22 cellular contexts compared by ENCODE assay signal in the genomic region with DNA sequence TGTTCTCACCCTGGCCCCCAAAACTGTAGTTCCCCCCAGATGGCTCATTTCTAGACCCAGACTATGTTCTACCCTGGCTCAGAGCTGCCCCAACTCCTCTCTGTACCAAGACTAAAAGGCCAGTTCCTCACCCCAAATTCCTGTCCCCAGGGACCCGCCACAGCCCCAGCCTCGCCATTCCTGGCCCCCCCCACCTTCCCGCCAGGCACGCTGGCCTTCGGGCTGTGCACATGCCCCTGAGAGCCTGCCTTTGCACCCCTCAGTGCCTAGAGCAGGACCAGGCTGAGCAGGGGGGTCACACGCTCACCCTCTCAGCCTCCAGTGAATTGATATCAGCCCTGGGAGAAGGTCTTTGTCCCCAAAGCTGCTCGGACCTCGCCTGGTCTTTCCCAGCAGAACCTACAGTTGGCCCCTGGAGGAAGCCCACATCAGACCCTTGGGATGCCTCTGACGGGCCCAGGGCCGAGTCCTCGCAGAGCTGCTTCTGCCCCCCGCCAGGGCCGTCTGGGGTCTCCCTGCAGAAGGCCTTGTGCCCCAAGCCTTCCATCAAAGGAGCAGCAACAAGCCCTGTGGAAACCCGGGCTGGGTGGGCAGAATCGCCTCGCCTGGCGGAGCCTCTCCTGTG. TPM values are rescaled to one million over a fixed set of nuclear protein-coding genes. Genes with fewer than 3 reads are reported as not detected.
DNase-seq lines count a peak whose midpoint lies in the region; ATAC-seq and TF ChIP-seq lines count a peak whose summit lies in the region.
"Had no signal": no experiment of that assay in that cellular context is flagged by ENCODE, and none has a peak within 500 bp of the region (broad histone marks: within the 10 kb centered on the region; RNA-seq: fewer than 3 reads in every experiment).

No MANE protein-coding gene starts in this region.

- WGBS in H9 (ENCODE audit: extremely low coverage, insufficient read length, low lambda C conversion rate): no CpG with 5 or more reads among the region's 17 CpGs

- no peak overlapping the region for H3K4ac ChIP-seq in H9 (ENCODE audit: low read depth, low read length)

- no peak overlapping the region for H2BK5ac ChIP-seq in H9 (ENCODE audit: insufficient read length, low read length)

- ATAC-seq in activated naive CD4-positive, alpha-beta T cell treated with anti-CD3 and anti-CD28 coated beads, Interleukin-2, amount 50 U/mL, for 72 hours: no peak
- ATAC-seq in stimulated activated effector memory CD8-positive, alpha-beta T cell treated with anti-CD3 and anti-CD28 coated beads, Interleukin-12 subunit alpha, Interleukin-12 subunit beta, amount 100 ng/mL, for 72 hours: no peak
- ATAC-seq in HG03354 (IDR thresholded peaks at IDR 0.05; ENCODE audit: poor library complexity, severe bottlenecking, unreplicated experiment): no peak

- no peaks in the 10 kb centered on the region for H3K79me1 ChIP-seq in H9 (ENCODE audit: insufficient read depth, low read depth, low read length, poor library complexity, severe bottlenecking)

- H3K9me3 Mint-ChIP-seq in activated naive CD4-positive, alpha-beta T cell treated with anti-CD3 and anti-CD28 coated beads, Interleukin-2, amount 50 U/mL, for 72 hours: no peaks in the 10 kb centered on the region
- no peaks in the 10 kb centered on the region for H3K9me3 Mint-ChIP-seq in activated naive CD4-positive, alpha-beta T cell treated with anti-CD3 and anti-CD28 coated beads for 36 hours
- no peaks in the 10 kb centered on the region for H3K9me3 Mint-ChIP-seq in H9
- H3K9me3 Mint-ChIP-seq in stimulated activated effector memory CD8-positive, alpha-beta T cell treated with anti-CD3 and anti-CD28 coated beads, Interleukin-12 subunit alpha, Interleukin-12 subunit beta, amount 100 ng/mL, for 72 hours: no peaks in the 10 kb centered on the region
- H3K9me3 Mint-ChIP-seq: IgD-negative memory B cell had no signal

- H3K36me3 Mint-ChIP-seq in activated naive CD4-positive, alpha-beta T cell treated with anti-CD3 and anti-CD28 coated beads, Interleukin-2, amount 50 U/mL, for 72 hours: no peaks in the 10 kb centered on the region
- no peaks in the 10 kb centered on the region for H3K36me3 Mint-ChIP-seq in activated naive CD4-positive, alpha-beta T cell treated with anti-CD3 and anti-CD28 coated beads for 36 hours (ENCODE audit: low read depth)
- H3K36me3 Mint-ChIP-seq in H9 (ENCODE audit: insufficient read depth in 1 of 3, low read depth in 3 of 3): no peaks in the 10 kb centered on the region
- no peaks in the 10 kb centered on the region for H3K36me3 Mint-ChIP-seq in stimulated activated effector memory CD8-positive, alpha-beta T cell treated with anti-CD3 and anti-CD28 coated beads, Interleukin-12 subunit alpha, Interleukin-12 subunit beta, amount 100 ng/mL, for 72 hours
- H3K36me3 Mint-ChIP-seq: IgD-negative memory B cell had no signal

- H3K9me2 ChIP-seq in OCI-LY7 (ENCODE audit: insufficient read depth, low read length): no peaks in the 10 kb centered on the region

- H3K79me2 ChIP-seq in H9 (ENCODE audit: insufficient read depth, low read length): no peaks in the 10 kb centered on the region
- no peaks in the 10 kb centered on the region for H3K79me2 ChIP-seq in OCI-LY7 (ENCODE audit: insufficient read depth, low read depth, low read length)

- H3K27me3 Mint-ChIP-seq in activated naive CD4-positive, alpha-beta T cell treated with anti-CD3 and anti-CD28 coated beads for 36 hours (ENCODE audit: low read depth): no peaks in the 10 kb centered on the region
- peaks cover 34% of the 10 kb centered on the region for H3K27me3 Mint-ChIP-seq in H9 (ENCODE audit: low read depth)

- no peak overlapping the region for H2BK20ac ChIP-seq in H9 (ENCODE audit: low read depth, low read length, poor library complexity, severe bottlenecking)

- no peak overlapping the region for H2AK5ac ChIP-seq in H9 (ENCODE audit: insufficient read length, low read length)

- no peak overlapping the region for H3K4me3 Mint-ChIP-seq in activated naive CD4-positive, alpha-beta T cell treated with anti-CD3 and anti-CD28 coated beads for 36 hours
- no peak overlapping the region for H3K4me3 Mint-ChIP-seq in H9
- no peak overlapping the region for H3K4me3 Mint-ChIP-seq in stimulated activated effector memory CD8-positive, alpha-beta T cell treated with anti-CD3 and anti-CD28 coated beads, Interleukin-12 subunit alpha, Interleukin-12 subunit beta, amount 100 ng/mL, for 72 hours
- H3K4me3 Mint-ChIP-seq: IgD-negative memory B cell had no signal

- no peak overlapping the region for H3T11ph ChIP-seq in H9 (ENCODE audit: low read length)

- H2AFZ ChIP-seq in H9 (ENCODE audit: low read length) (no peak overlapping the region), OCI-LY7 (ENCODE audit: low read length) (no peak overlapping the region)

- H3K27ac ChIP-seq in H9 (ENCODE audit: insufficient read length, low read depth, low read length) (no peak overlapping the region), colonic mucosa (no peak overlapping the region), OCI-LY7 (ENCODE audit: low read depth, low read length, poor library complexity, severe bottlenecking) (no peak overlapping the region)
- H3K27ac ChIP-seq: 22Rv1, SJSA1 had no signal

- H3K23me2 ChIP-seq in H9 (ENCODE audit: insufficient read length, low read depth, low read length, poor library complexity, severe bottlenecking): no peaks in the 10 kb centered on the region

- no TSS peak for BruUV-seq in OCI-LY7 (replicated peaks; lab: Mats Ljungman, UMichigan)

- intact Hi-C loops in activated naive CD4-positive, alpha-beta T cell treated with anti-CD3 and anti-CD28 coated beads for 36 hours (cut with micrococcal nuclease): no loop called here
- intact Hi-C loops in colonic mucosa (cut with DNase I) (no loop called here), OCI-LY7 (cut with micrococcal nuclease; ENCODE audit: unreplicated experiment) (no loop called here)

- no peak overlapping the region for H2BK15ac ChIP-seq in H9 (ENCODE audit: low read depth, low read length)

- no peak overlapping the region for H4K5ac ChIP-seq in H9 (ENCODE audit: insufficient read length, low read depth, low read length)

- CTCF ChIA-PET in activated naive CD4-positive, alpha-beta T cell treated with anti-CD3 and anti-CD28 coated beads for 36 hours (lab: Charles Lee): no interaction called here
- CTCF ChIA-PET in OCI-LY7 (lab: Charles Lee; ENCODE audit: unreplicated experiment): no interaction called here

- no peak overlapping the region for H3K56ac ChIP-seq in H9 (ENCODE audit: insufficient read length, low read depth, low read length)

- H4K20me1 ChIP-seq in H9 (ENCODE audit: control insufficient read depth, insufficient read depth, insufficient read length): no peaks in the 10 kb centered on the region
- no peaks in the 10 kb centered on the region for H4K20me1 ChIP-seq in OCI-LY7 (ENCODE audit: insufficient read depth, low read length)

- no peak overlapping the region for H4K91ac ChIP-seq in H9 (ENCODE audit: insufficient read length, low read depth, low read length)

- TF ChIP-seq CTCF in H9 (conservative IDR thresholded peaks at IDR 0.05) (no peak), colonic mucosa (IDR thresholded peaks at IDR 0.05) (no peak), OCI-LY7 (conservative IDR thresholded peaks at IDR 0.05; ENCODE audit: low read length) (no peak)

- no peak overlapping the region for H4K8ac ChIP-seq in H9 (replicated peaks; ENCODE audit: insufficient read length, low read depth, low read length)

- H3K4me3 ChIP-seq in colonic mucosa (no peak overlapping the region), OCI-LY7 (ENCODE audit: low read depth, low read length, poor library complexity, severe bottlenecking) (no peak overlapping the region)
- H3K4me3 ChIP-seq: Peyer's patch, SJSA1 had no signal

- H2BK12ac ChIP-seq in H9 (ENCODE audit: insufficient read length, low read depth, low read length): no peak overlapping the region

- POLR2A ChIA-PET in OCI-LY7 (lab: Charles Lee): no interaction called here

- 0 out of 2 replicates have a peak overlapping the region, but pooled peaks have one; percentile 2 for H3K14ac ChIP-seq in H9 (ENCODE audit: insufficient read depth, low read length)

- no peak overlapping the region for H3K23ac ChIP-seq in H9 (ENCODE audit: insufficient read length, low read depth, low read length)

- H3K18ac ChIP-seq in H9 (ENCODE audit: insufficient read length, low read depth, low read length): no peak overlapping the region

- H3K36me3 ChIP-seq in colonic mucosa (no peaks in the 10 kb centered on the region), OCI-LY7 (ENCODE audit: insufficient read depth, low read length) (no peaks in the 10 kb centered on the region)
- H3K36me3 ChIP-seq: Peyer's patch, SJSA1 had no signal

- peaks cover 6% of the 10 kb centered on the region for H3K4me1 Mint-ChIP-seq in activated naive CD4-positive, alpha-beta T cell treated with anti-CD3 and anti-CD28 coated beads for 36 hours (ENCODE audit: low read depth)
- H3K4me1 Mint-ChIP-seq in H9: peaks cover 14 to 37% of the 10 kb centered on the region in 2 experiments
- peaks cover 15% of the 10 kb centered on the region for H3K4me1 Mint-ChIP-seq in stimulated activated effector memory CD8-positive, alpha-beta T cell treated with anti-CD3 and anti-CD28 coated beads, Interleukin-12 subunit alpha, Interleukin-12 subunit beta, amount 100 ng/mL, for 72 hours

- H3K4me2 ChIP-seq in H9 (ENCODE audit: insufficient read depth, insufficient read length, low read length) (no peak overlapping the region), OCI-LY7 (ENCODE audit: low read length) (no peak overlapping the region)

- H3K27me3 ChIP-seq in H9 (ENCODE audit: insufficient read depth, low read length): no peaks in the 10 kb centered on the region
- H3K27me3 ChIP-seq in colonic mucosa: no peaks in the 10 kb centered on the region
- H3K27me3 ChIP-seq: Peyer's patch, SJSA1 had no signal

- H3K9ac ChIP-seq in H9 (ENCODE audit: extremely low read depth, insufficient read length, low read length) (no peak overlapping the region), colonic mucosa (ENCODE audit: low read depth in 2 of 2, low read length in 2 of 2) (peak overlapping the region; percentile 6 to 16)

- DNase-seq in activated naive CD4-positive, alpha-beta T cell treated with anti-CD3 and anti-CD28 coated beads, Interleukin-2, amount 50 U/mL, for 72 hours (ENCODE audit: low spot score in 2 of 2): no peak
- no peak for DNase-seq in activated naive CD4-positive, alpha-beta T cell treated with anti-CD3 and anti-CD28 coated beads for 36 hours
- no peak for DNase-seq in H9
- no peak for DNase-seq in colonic mucosa
- no peak for DNase-seq in stimulated activated effector memory CD8-positive, alpha-beta T cell treated with anti-CD3 and anti-CD28 coated beads, Interleukin-12 subunit alpha, Interleukin-12 subunit beta, amount 100 ng/mL, for 72 hours (ENCODE audit: low spot score in 2 of 2)
- DNase-seq in HUDEP-2 (lab: John Stamatoyannopoulos, UW; ENCODE audit: unreplicated experiment in 76 of 76): no peak
- DNase-seq in OCI-LY7 (ENCODE audit: low spot score): no peak
- DNase-seq: ACHN; DMS53; GDM1; NCI-H1105 treated with DMSO at 0.1 percent for 48 hours; NCI-H2081; NCI-H2171; NCI-H345; NCI-H524; NCI-H774; NK-92 treated with Interleukin-12 subunit alpha and Interleukin-12 subunit beta, amount 100 ng/mL, for 24 hours had no signal

- H2BK120ac ChIP-seq in H9 (ENCODE audit: low read depth, low read length, poor library complexity, severe bottlenecking): no peak overlapping the region

- peak overlapping the region; percentile 22 to 47 for H3K27ac Mint-ChIP-seq in activated naive CD4-positive, alpha-beta T cell treated with anti-CD3 and anti-CD28 coated beads, Interleukin-2, amount 50 U/mL, for 72 hours
- H3K27ac Mint-ChIP-seq in activated naive CD4-positive, alpha-beta T cell treated with anti-CD3 and anti-CD28 coated beads for 36 hours: no peak overlapping the region
- H3K27ac Mint-ChIP-seq in H9: 0 out of 7 replicates have a peak overlapping the region, but pooled peaks of 1 of the 3 experiments have one; percentile 85
- peak overlapping the region; percentile 40 for H3K27ac Mint-ChIP-seq in stimulated activated effector memory CD8-positive, alpha-beta T cell treated with anti-CD3 and anti-CD28 coated beads, Interleukin-12 subunit alpha, Interleukin-12 subunit beta, amount 100 ng/mL, for 72 hours
- H3K27ac Mint-ChIP-seq: IgD-negative memory B cell had no signal

- no peaks in the 10 kb centered on the region; the same call in 1 of the 2 replicates for H3K4me1 ChIP-seq in H9 (ENCODE audit: insufficient read depth, low read length)
- H3K4me1 ChIP-seq in colonic mucosa: no peaks in the 10 kb centered on the region
- no peaks in the 10 kb centered on the region for H3K4me1 ChIP-seq in OCI-LY7 (ENCODE audit: insufficient read depth, low read length, poor library complexity, severe bottlenecking)
- H3K4me1 ChIP-seq: SJSA1 had no signal

- H3K9me3 ChIP-seq in H9 (ENCODE audit: control insufficient read depth, low read depth, low read length) (no peaks in the 10 kb centered on the region), colonic mucosa (no peaks in the 10 kb centered on the region), OCI-LY7 (ENCODE audit: low read length) (no peaks in the 10 kb centered on the region)
- H3K9me3 ChIP-seq: Peyer's patch, SJSA1 had no signal

RNA-seq across cellular contexts. Expression of a gene that starts 32.4 kb away (rescaled TPM):
- total RNA-seq in activated naive CD4-positive, alpha-beta T cell treated with anti-CD3 and anti-CD28 coated beads, Interleukin-2, amount 50 U/mL, for 72 hours: 1 to 10 TPM; 1.3 to 8.0 TPM
- 1 to 10 TPM; 5.0 to 5.6 TPM for total RNA-seq in activated naive CD4-positive, alpha-beta T cell treated with anti-CD3 and anti-CD28 coated beads for 36 hours
- total RNA-seq in H9 (2021) (2.6 and 2.7 TPM in 2 replicates), colonic mucosa (under 1 TPM; 0.74 to 0.99 TPM), OCI-LY7 (2022) (0.06 and 0.76 TPM in 2 replicates)
- total RNA-seq in OCI-LY7 (2014; rRNA removed; shearing (Covaris generic)): 1.8 TPM in 1 of 2 replicates, not detected in the other
- total RNA-seq: SJSA1 had no signal
